In genomic region chr1:100268202-100268601, GRCh38 we compare ENCODE assay signal across 18 cellular contexts. TPM values are rescaled to one million over a fixed set of nuclear protein-coding genes. Genes with fewer than 3 reads are reported as not detected.
A peak's percentile ranks its signal among the peaks of the same experiment; 100 is the strongest.
DNase-seq lines count a peak whose midpoint lies in the region; ATAC-seq and TF ChIP-seq lines count a peak whose summit lies in the region.
"Had no signal": no experiment of that assay in that cellular context is flagged by ENCODE, and none has a peak within 500 bp of the region (broad histone marks: within the 10 kb centered on the region; RNA-seq: fewer than 3 reads in every experiment).

No MANE protein-coding gene starts in this region.

- H3K27ac ChIP-seq in BLaER1: no peak overlapping the region
- H3K27ac ChIP-seq in BLaER1 treated with 17β-estradiol and CSF1 and Interleukin-3, amounts not matched to agents 10 nM and 100 nM: no peak overlapping the region
- no peak overlapping the region for H3K27ac ChIP-seq in hepatocyte
- H3K27ac ChIP-seq: prostate gland had no signal

- H3K4me2 ChIP-seq in BLaER1 (peak overlapping the region; percentile 78), hepatocyte (peak overlapping the region; percentile 81)
- peak overlapping the region; percentile 84 to 98 (median 91); a peak in 20 of 22 replicates for H3K4me2 ChIP-seq in BLaER1 treated with 17β-estradiol and CSF1 and Interleukin-3, amounts not matched to agents 10 nM and 100 nM

- H4K20me1 ChIP-seq in BLaER1 (peaks cover 14% of the 10 kb centered on the region; the same call in 1 of the 2 replicates), hepatocyte (ENCODE audit: insufficient read depth, poor library complexity, severe bottlenecking) (no peaks in the 10 kb centered on the region)
- peaks cover 0 to 50% (median 18%) of the 10 kb centered on the region in 11 experiments; a peak in 10 of 22 replicates for H4K20me1 ChIP-seq in BLaER1 treated with 17β-estradiol and CSF1 and Interleukin-3, amounts not matched to agents 10 nM and 100 nM

- TF ChIP-seq CTCF in hepatocyte (IDR thresholded peaks at IDR 0.05; ENCODE audit: poor library complexity): no peak
- no peak for TF ChIP-seq CTCF in mesothelial cell of epicardium (IDR thresholded peaks at IDR 0.05; ENCODE audit: unreplicated experiment)
- no peak for TF ChIP-seq CTCF in GM10266 (IDR thresholded peaks at IDR 0.05; ENCODE audit: control insufficient read depth, insufficient read depth, low read depth, missing control alignments)

- H3K9me3 ChIP-seq in BLaER1 (peaks cover 6% of the 10 kb centered on the region; the same call in 1 of the 2 replicates), T-helper 17 cell (ENCODE audit: control insufficient read depth, low read length, poor library complexity, severe bottlenecking) (no peaks in the 10 kb centered on the region), hepatocyte (ENCODE audit: low read depth) (no peaks in the 10 kb centered on the region)
- peaks cover 5 to 19% (median 15%) of the 10 kb centered on the region in 11 experiments; a peak in 19 of 22 replicates for H3K9me3 ChIP-seq in BLaER1 treated with 17β-estradiol and CSF1 and Interleukin-3, amounts not matched to agents 10 nM and 100 nM (replicated peaks in 1 of 11)
- H3K9me3 ChIP-seq: prostate gland had no signal

- no peak overlapping the region for H3K4me3 ChIP-seq in BLaER1
- peak overlapping the region in 1 of 10 experiments; percentile 90; a peak in 5 of 20 replicates for H3K4me3 ChIP-seq in BLaER1 treated with 17β-estradiol and CSF1 and Interleukin-3, amounts not matched to agents 10 nM and 100 nM
- H3K4me3 ChIP-seq in hepatocyte: no peak overlapping the region
- H3K4me3 ChIP-seq: prostate gland had no signal

- H3K4me1 Mint-ChIP-seq in T-helper 17 cell (peaks cover 27% of the 10 kb centered on the region), mesothelial cell of epicardium (peaks cover 20% of the 10 kb centered on the region)

- no peaks in the 10 kb centered on the region for H3K27me3 Mint-ChIP-seq in T-helper 17 cell
- no peaks in the 10 kb centered on the region for H3K27me3 Mint-ChIP-seq in mesothelial cell of epicardium (ENCODE audit: low read depth)

- H3K36me3 ChIP-seq in BLaER1 (peaks cover 63% of the 10 kb centered on the region), hepatocyte (replicated peaks; ENCODE audit: insufficient read depth, low read depth) (no peaks in the 10 kb centered on the region)
- H3K36me3 ChIP-seq in BLaER1 treated with 17β-estradiol and CSF1 and Interleukin-3, amounts not matched to agents 10 nM and 100 nM: peaks cover 55 to 77% (median 60%) of the 10 kb centered on the region in 11 experiments
- H3K36me3 ChIP-seq: prostate gland had no signal

- H3K27me3 ChIP-seq in BLaER1 (no peaks in the 10 kb centered on the region), hepatocyte (no peaks in the 10 kb centered on the region)
- H3K27me3 ChIP-seq in BLaER1 treated with 17β-estradiol and CSF1 and Interleukin-3, amounts not matched to agents 10 nM and 100 nM: no peaks in the 10 kb centered on the region

- no peaks in the 10 kb centered on the region for H3K9me2 ChIP-seq in hepatocyte (replicated peaks; ENCODE audit: insufficient read depth)

- DNase-seq in T-helper 17 cell: no peak
- no peak for DNase-seq in hepatocyte (ENCODE audit: low spot score)
- no peak for DNase-seq in mesothelial cell of epicardium (ENCODE audit: low spot score in 2 of 2, unreplicated experiment in 2 of 2)
- no peak for DNase-seq in GM10266 (ENCODE audit: extremely low spot score)
- DNase-seq in NCI-H1105 treated with DMSO at 0.1 percent for 48 hours (lab: John Stamatoyannopoulos, UW): no peak
- DNase-seq: activated CD4-positive, CD25-positive, alpha-beta regulatory T cell; amygdala; central memory CD4-positive, alpha-beta T cell; effector CD8-positive, alpha-beta T cell; GDM1; head of caudate nucleus; NCI-H1417; NCI-H526; SHP77 had no signal

- WGBS in hepatocyte (ENCODE audit: low lambda C conversion rate, missing lambda C conversion rate): 95% methylated on average over 4 of the region's 4 CpGs

- peaks cover 51% of the 10 kb centered on the region for H3K79me2 ChIP-seq in hepatocyte

- H3K36me3 Mint-ChIP-seq in T-helper 17 cell (ENCODE audit: low read depth) (peaks cover 14% of the 10 kb centered on the region), mesothelial cell of epicardium (peaks cover 37% of the 10 kb centered on the region)

- no peak overlapping the region for H3K9ac ChIP-seq in BLaER1
- peak overlapping the region in 2 of 11 experiments; percentile 25 to 93; a peak in 2 of 22 replicates for H3K9ac ChIP-seq in BLaER1 treated with 17β-estradiol and CSF1 and Interleukin-3, amounts not matched to agents 10 nM and 100 nM

- H3K4me3 Mint-ChIP-seq in T-helper 17 cell (no peak overlapping the region), mesothelial cell of epicardium (no peak overlapping the region)

- peak overlapping the region; percentile 16 for H3K27ac Mint-ChIP-seq in T-helper 17 cell
- no peak overlapping the region for H3K27ac Mint-ChIP-seq in mesothelial cell of epicardium

- H2AFZ ChIP-seq in hepatocyte: no peak overlapping the region

- H3K9me3 Mint-ChIP-seq in mesothelial cell of epicardium: peaks cover 18% of the 10 kb centered on the region

- no peak for ATAC-seq in T-helper 17 cell
- no peak for ATAC-seq in GM21423 (IDR thresholded peaks at IDR 0.05; ENCODE audit: unreplicated experiment)

- H3K4me1 ChIP-seq in BLaER1 (peaks cover 30% of the 10 kb centered on the region), hepatocyte (ENCODE audit: insufficient read depth) (peaks cover 11% of the 10 kb centered on the region)
- peaks cover 17 to 51% (median 28%) of the 10 kb centered on the region in 10 experiments for H3K4me1 ChIP-seq in BLaER1 treated with 17β-estradiol and CSF1 and Interleukin-3, amounts not matched to agents 10 nM and 100 nM

RNA-seq across cellular contexts. Expression of gene RTCA, which starts 2.2 kb away (rescaled TPM):
- total RNA-seq in T-helper 17 cell: 10 to 100 TPM; 43.6 to 44.4 TPM
- 38.9 and 41.7 TPM in 2 replicates for total RNA-seq in hepatocyte
- polyA plus RNA-seq in hepatocyte: 37.2 and 43.7 TPM in 2 replicates
- 32.6 to 34.3 TPM (median 33.7 TPM) in 3 replicates for total RNA-seq in mesothelial cell of epicardium

RNA-seq across cellular contexts. Expression of gene DBT, which starts 18.6 kb away (rescaled TPM):
- total RNA-seq in T-helper 17 cell (1 to 10 TPM; 7.8 to 9.5 TPM), hepatocyte (10.5 and 11.8 TPM in 2 replicates), mesothelial cell of epicardium (16.1 to 18.0 TPM (median 17.1 TPM) in 3 replicates)
- polyA plus RNA-seq in hepatocyte: 6.5 and 9.2 TPM in 2 replicates
